Comparison of ENCODE assay signal across 13 cellular contexts in the genomic region with DNA sequence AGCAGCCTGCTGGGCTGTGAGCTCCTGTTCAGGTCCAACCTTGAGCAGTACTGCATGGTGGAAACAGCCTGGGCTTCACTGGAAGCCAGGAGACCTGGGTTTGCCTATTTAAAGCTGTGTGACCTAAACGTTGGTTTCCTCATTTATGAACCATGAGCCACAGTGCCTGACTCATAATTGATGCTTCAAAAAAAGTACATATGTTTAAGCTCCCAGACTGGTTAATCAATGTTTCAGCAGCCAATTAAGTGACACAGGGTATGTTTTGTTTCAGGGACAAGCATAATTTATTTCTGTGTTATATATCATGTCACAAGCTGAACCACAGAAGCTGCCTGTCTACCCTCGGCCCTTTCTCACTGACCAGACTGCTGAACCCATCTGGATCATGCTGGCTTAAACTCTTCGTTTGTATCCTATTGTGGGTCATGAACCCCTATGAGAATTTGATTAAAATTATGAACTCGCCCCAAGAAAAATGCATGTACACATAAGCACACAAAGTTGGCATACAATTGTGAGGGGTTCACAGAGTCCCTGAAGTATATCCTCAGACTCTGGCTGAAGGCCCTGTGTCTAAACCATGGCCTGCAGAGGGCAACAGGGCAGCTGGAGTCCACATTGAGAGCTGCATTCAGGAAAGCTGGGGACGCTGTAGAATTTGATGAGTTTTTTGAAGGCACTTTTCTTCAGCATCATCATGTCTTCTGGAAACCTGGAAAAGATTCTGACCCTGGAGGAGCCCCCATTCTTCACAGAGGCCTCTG. TPM values are rescaled to one million over a fixed set of nuclear protein-coding genes. Genes with fewer than 3 reads are reported as not detected.
DNase-seq lines count a peak whose midpoint lies in the region; ATAC-seq and TF ChIP-seq lines count a peak whose summit lies in the region.
"Had no signal": no experiment of that assay in that cellular context is flagged by ENCODE, and none has a peak within 500 bp of the region (broad histone marks: within the 10 kb centered on the region; RNA-seq: fewer than 3 reads in every experiment).

No MANE protein-coding gene starts in this region.

- H3K9me3 Mint-ChIP-seq in activated CD4-positive, alpha-beta T cell treated with anti-CD3 and anti-CD28 coated beads for 36 hours (ENCODE audit: low read depth), result no peaks in the 10 kb centered on the region

- POLR2A ChIA-PET in activated CD4-positive, alpha-beta T cell treated with anti-CD3 and anti-CD28 coated beads for 36 hours (lab: Charles Lee), result interaction anchor here (0.6 to 1.1 kb wide), 3 partner anchors 19 to 112 kb away, joined by 3 to 5 read pairs (median 3); no protein-coding TSS in a partner anchor

- no peak for TF ChIP-seq CTCF in choroid plexus epithelial cell (conservative IDR thresholded peaks at IDR 0.05; ENCODE audit: low read depth, low read length)

- peak; percentile 32 for DNase-seq in activated CD4-positive, alpha-beta T cell treated with anti-CD3 and anti-CD28 coated beads for 36 hours
- no peak for DNase-seq in activated CD4-positive, alpha-beta T cell treated with anti-CD3 and anti-CD28 coated beads, Interleukin-2, amount 50 U/mL, for 4 hours
- DNase-seq in MV-4-11 (lab: John Stamatoyannopoulos, UW) (peak; percentile 67), choroid plexus epithelial cell (ENCODE audit: low read depth) (peak; percentile 43), skeletal muscle cell (ENCODE audit: low read depth) (peak; percentile 25), nucleus accumbens (lab: John Stamatoyannopoulos, UW) (no peak), NCI-H82 (lab: John Stamatoyannopoulos, UW) (no peak)
- DNase-seq: ACHN; lower lobe of right lung; NCI-H146; stimulated activated CD4-positive, alpha-beta T cell treated with anti-CD3 and anti-CD28 coated beads, Interleukin-4, amount 100 ng/mL, for 1 hour; T1000 had no signal

- peak overlapping the region; percentile 38 for H3K27ac Mint-ChIP-seq in activated CD4-positive, alpha-beta T cell treated with anti-CD3 and anti-CD28 coated beads for 36 hours

- intact Hi-C loops in activated CD4-positive, alpha-beta T cell treated with anti-CD3 and anti-CD28 coated beads for 36 hours (cut with DNase I, micrococcal nuclease), result loop anchor here in 1 of 2 experiments (10.0 kb wide), 1 partner anchor 643 kb away; no protein-coding TSS in a partner anchor

- no peaks in the 10 kb centered on the region for H3K27me3 Mint-ChIP-seq in activated CD4-positive, alpha-beta T cell treated with anti-CD3 and anti-CD28 coated beads for 36 hours

- H3K4me3 Mint-ChIP-seq in activated CD4-positive, alpha-beta T cell treated with anti-CD3 and anti-CD28 coated beads for 36 hours, result no peak overlapping the region

- H3K4me1 Mint-ChIP-seq in activated CD4-positive, alpha-beta T cell treated with anti-CD3 and anti-CD28 coated beads for 36 hours, result peaks cover 19% of the 10 kb centered on the region

- CTCF ChIA-PET in activated CD4-positive, alpha-beta T cell treated with anti-CD3 and anti-CD28 coated beads for 36 hours (lab: Charles Lee), result interaction anchor here (0.6 to 1.6 kb wide), 6 partner anchors 14 to 381 kb away, joined by 3 to 6 read pairs (median 4); no protein-coding TSS in a partner anchor

- H3K4me3 ChIP-seq in choroid plexus epithelial cell (ENCODE audit: low read depth, low read length) (no peak overlapping the region), skeletal muscle cell (ENCODE audit: low read depth, low read length) (no peak overlapping the region)
- H3K4me3 ChIP-seq: lower lobe of right lung had no signal

- H3K36me3 Mint-ChIP-seq in activated CD4-positive, alpha-beta T cell treated with anti-CD3 and anti-CD28 coated beads for 36 hours (ENCODE audit: low read depth), result no peaks in the 10 kb centered on the region

- peak; percentile 90 for ATAC-seq in activated CD4-positive, alpha-beta T cell treated with anti-CD3 and anti-CD28 coated beads for 36 hours
- ATAC-seq in HG02973 (IDR thresholded peaks at IDR 0.05; ENCODE audit: unreplicated experiment), result no peak
- ATAC-seq: lower lobe of right lung had no signal

RNA-seq across cellular contexts. Expression of gene HDC, which starts 23.7 kb away (rescaled TPM):
- total RNA-seq in activated CD4-positive, alpha-beta T cell treated with anti-CD3 and anti-CD28 coated beads for 36 hours, result under 1 TPM; 0.18 to 0.32 TPM

RNA-seq across cellular contexts. Expression of gene SLC27A2, which starts 59.9 kb away (rescaled TPM):
- total RNA-seq in activated CD4-positive, alpha-beta T cell treated with anti-CD3 and anti-CD28 coated beads for 36 hours, result 10 to 100 TPM; 20.7 to 22.1 TPM

Comparison
In these comparisons a context has a peak if more than half of its experiments do, and no peak if none do; other contexts are left out.
1. DNase-seq: peak in activated CD4-positive, alpha-beta T cell treated with anti-CD3 and anti-CD28 coated beads for 36 hours (single experiment), MV-4-11 (single experiment), choroid plexus epithelial cell (single experiment) and skeletal muscle cell (single experiment); none in activated CD4-positive, alpha-beta T cell treated with anti-CD3 and anti-CD28 coated beads, Interleukin-2, amount 50 U/mL, for 4 hours (0 of 2), nucleus accumbens (0 of 56) and NCI-H82 (single experiment).